In genomic region chr12:80838708-80839107, GRCh38 we compare ENCODE assay signal across 15 cellular contexts.
A peak's percentile ranks its signal among the peaks of the same experiment; 100 is the strongest.
DNase-seq lines count a peak whose midpoint lies in the region; ATAC-seq, FAIRE-seq and TF ChIP-seq lines count a peak whose summit lies in the region.
"Had no signal": no experiment of that assay in that cellular context is flagged by ENCODE, and none has a peak within 500 bp of the region (broad histone marks: within the 10 kb centered on the region; RNA-seq: fewer than 3 reads in every experiment).

No MANE protein-coding gene starts in this region.

- H3K36me3 ChIP-seq in heart left ventricle, result peaks cover 0 to 4% (median 0%) of the 10 kb centered on the region in 9 donors
- H3K36me3 ChIP-seq in esophagus muscularis mucosa, result no peaks in the 10 kb centered on the region
- H3K36me3 ChIP-seq: SJSA1, vagina had no signal

- intact Hi-C loops in heart left ventricle (cut with DNase I), result loop anchor here in 9 of 10 donors (5.0 to 10.0 kb wide), 5 partner anchors 96 to 286 kb away; partner anchors contain the start of genes LIN7A (in 7 of the 9) and ACSS3 (in 1 of the 9)
- intact Hi-C loops in esophagus muscularis mucosa (cut with DNase I), result no loop called here

- H3K4me1 ChIP-seq in heart left ventricle, result peaks cover 0 to 21% (median 7%) of the 10 kb centered on the region in 12 donors
- H3K4me1 ChIP-seq in esophagus muscularis mucosa, result peaks cover 12 to 21% (median 17%) of the 10 kb centered on the region in 4 donors
- H3K4me1 ChIP-seq: SJSA1 had no signal

- TF ChIP-seq CTCF in heart left ventricle (IDR thresholded peaks at IDR 0.05) (no peak), esophagus muscularis mucosa (IDR thresholded peaks at IDR 0.05) (no peak)

- no peak for TF ChIP-seq POLR2A in heart left ventricle (IDR thresholded peaks at IDR 0.05)
- no peak for TF ChIP-seq POLR2A in esophagus muscularis mucosa (IDR thresholded peaks at IDR 0.05; ENCODE audit: low read depth)

- DNase-seq in DMS79 (lab: John Stamatoyannopoulos, UW), result peak; percentile 83
- DNase-seq in heart left ventricle, result no peak
- DNase-seq in HuH-7.5 (ENCODE audit: low spot score), result no peak
- no peak for DNase-seq in RCC 7860 (ENCODE audit: low spot score)
- no peak for DNase-seq in esophagus muscularis mucosa (ENCODE audit: extremely low spot score)
- DNase-seq: activated CD4-positive, alpha-beta T cell treated with anti-CD3 and anti-CD28 coated beads for 4 hours; glutamatergic neuron; mesenchymal stem cell; NCI-H2081 treated with DMSO at 0.1 percent for 48 hours had no signal

- peak; percentile 56 for ATAC-seq in GM19463 (IDR thresholded peaks at IDR 0.05; ENCODE audit: unreplicated experiment)
- peak; percentile 48 for ATAC-seq in HG03439 (IDR thresholded peaks at IDR 0.05; ENCODE audit: unreplicated experiment)
- ATAC-seq in heart left ventricle, result peak; percentile 27 to 79 (median 52)
- ATAC-seq in GM18858 (IDR thresholded peaks at IDR 0.05; ENCODE audit: unreplicated experiment), result no peak
- ATAC-seq: activated naive CD4-positive, alpha-beta T cell treated with anti-CD3 and anti-CD28 coated beads, Interleukin-2, amount 50 U/mL, for 72 hours had no signal

- no peaks in the 10 kb centered on the region for H3K27me3 ChIP-seq in heart left ventricle
- H3K27me3 ChIP-seq in esophagus muscularis mucosa, result no peaks in the 10 kb centered on the region
- H3K27me3 ChIP-seq: vagina had no signal

- H3K27ac ChIP-seq in heart left ventricle, result peak overlapping the region in 2 of 12 donors; percentile 21 to 32
- no peak overlapping the region for H3K27ac ChIP-seq in esophagus muscularis mucosa (replicated peaks in 1 of 4)
- H3K27ac ChIP-seq: SJSA1, vagina had no signal

- H3K4me3 ChIP-seq in heart left ventricle (no peak overlapping the region), esophagus muscularis mucosa (no peak overlapping the region)
- H3K4me3 ChIP-seq: SJSA1, vagina had no signal

- no peak for FAIRE-seq in RCC 7860 (lab: Jason Lieb, UNC)

- H3K9me3 ChIP-seq in heart left ventricle, result no peaks in the 10 kb centered on the region
- no peaks in the 10 kb centered on the region for H3K9me3 ChIP-seq in esophagus muscularis mucosa
- H3K9me3 ChIP-seq: SJSA1, vagina had no signal

- WGBS in heart left ventricle, 4 donors, result 25 to 47% (median 27%) methylated on average over 1 of the region's 1 CpG
- WGBS in esophagus muscularis mucosa, result 54% methylated on average over 1 of the region's 1 CpG

- no peak for TF ChIP-seq EP300 in esophagus muscularis mucosa (IDR thresholded peaks at IDR 0.05)
